28 cellular contexts compared by ENCODE assay signal in the genomic region with DNA sequence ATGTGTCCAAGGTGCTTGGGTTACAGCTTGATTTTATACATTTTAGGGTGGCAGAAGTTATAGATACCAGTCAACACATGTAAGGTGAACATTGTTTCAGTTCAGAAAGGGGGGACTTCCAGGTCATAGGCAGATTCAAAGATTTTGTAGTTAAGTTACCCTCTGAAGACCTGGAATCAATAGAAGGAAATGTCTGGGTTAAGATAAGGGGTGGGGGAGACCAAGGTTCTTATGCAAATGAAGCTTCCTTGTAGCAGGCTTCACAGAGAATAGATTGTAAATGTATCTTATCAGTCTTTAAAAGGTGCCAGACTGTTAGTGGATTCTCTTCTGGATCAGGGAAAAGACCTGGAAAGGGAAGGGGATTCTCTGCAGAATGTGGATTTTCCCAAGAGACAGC. TPM values are rescaled to one million over a fixed set of nuclear protein-coding genes. Genes with fewer than 3 reads are reported as not detected.
DNase-seq lines count a peak whose midpoint lies in the region; ATAC-seq, FAIRE-seq and TF ChIP-seq lines count a peak whose summit lies in the region.
"Had no signal": no experiment of that assay in that cellular context is flagged by ENCODE, and none has a peak within 500 bp of the region (broad histone marks: within the 10 kb centered on the region; RNA-seq: fewer than 3 reads in every experiment).

No MANE protein-coding gene starts in this region.

- no peak for DNase-seq in HepG2 (ENCODE audit: low spot score)
- no peak for DNase-seq in endothelial cell (ENCODE audit: low spot score)
- DNase-seq in T-helper 2 cell treated with Interferon-gamma antibody and Interleukin-4, amounts not matched to agents 5 μg/mL and 100 μg/mL, for 36 hours (ENCODE audit: low spot score) = no peak
- no peak for DNase-seq in NCI-H446 treated with DMSO at 0.1 percent for 48 hours (lab: John Stamatoyannopoulos, UW)
- DNase-seq: 8988T; activated CD4-positive, alpha-beta T cell treated with anti-CD3 and anti-CD28 coated beads, Interleukin-2, amount 50 U/mL, for 48 hours; activated CD8-positive, alpha-beta memory T cell treated with anti-CD3 and anti-CD28 coated beads, Interleukin-2, amount 50 U/mL, for 48 hours; activated effector memory CD4-positive, alpha-beta T cell treated with Interleukin-2 at 50 U/mL for 16 hours; activated naive CD8-positive, alpha-beta T cell treated with anti-CD3 and anti-CD28 coated beads, Interleukin-2, amount 10 ng/mL, durations not matched to agents 7 days and 5 days; CD4-positive, alpha-beta memory T cell; cerebellar nuclear complex; DMS153; islet precursor cell; lower lobe of right lung; NCI-H1092; NCI-H2081 treated with DMSO at 0.1 percent for 48 hours; NCI-H345; NCI-H774; psoas muscle; stimulated activated CD8-positive, alpha-beta memory T cell treated with anti-CD3 and anti-CD28 coated beads, Interleukin-4, amount 100 ng/mL, for 48 hours; stomach; T-helper 2 cell; tibial artery had no signal

- POLR2A ChIA-PET in HepG2 (lab: Yijun Ruan, JAX) = no interaction called here

- H3K4me3 ChIP-seq in liver (ENCODE audit: low read depth in 1 of 3, low read length in 3 of 3) = no peak overlapping the region
- no peak overlapping the region for H3K4me3 ChIP-seq in HepG2 (replicated peaks in 1 of 3; ENCODE audit: insufficient read depth in 1 of 3, low read depth in 2 of 3, low read length in 3 of 3)
- no peak overlapping the region for H3K4me3 ChIP-seq in mesodermal cell (ENCODE audit: extremely low read depth, insufficient read depth, low read length, poor library complexity, severe bottlenecking)
- no peak overlapping the region for H3K4me3 ChIP-seq in gastroesophageal sphincter
- H3K4me3 ChIP-seq: lower lobe of right lung, psoas muscle, stomach, tibial artery had no signal

- H4K20me1 ChIP-seq in HepG2 (ENCODE audit: insufficient read depth, low read length) = no peaks in the 10 kb centered on the region

- H3K9ac ChIP-seq in liver (ENCODE audit: low read depth in 1 of 2, low read length in 2 of 2) (no peak overlapping the region), HepG2 (ENCODE audit: insufficient read depth, low read depth, low read length) (no peak overlapping the region)
- H3K9ac ChIP-seq: SK-N-SH had no signal

- ATAC-seq in HepG2 = no peak
- ATAC-seq in gastroesophageal sphincter = no peak
- ATAC-seq in HG03439 (IDR thresholded peaks at IDR 0.05; ENCODE audit: unreplicated experiment) = no peak
- ATAC-seq: psoas muscle had no signal

- peak overlapping the region; percentile 33 for H3K4me3 Mint-ChIP-seq in endothelial cell (ENCODE audit: unreplicated experiment)
- H3K4me3 Mint-ChIP-seq in T-helper 2 cell treated with Interferon-gamma antibody and Interleukin-4, amounts not matched to agents 5 μg/mL and 100 μg/mL, for 36 hours = no peak overlapping the region
- H3K4me3 Mint-ChIP-seq: activated naive CD8-positive, alpha-beta T cell treated with anti-CD3 and anti-CD28 coated beads, Interleukin-2, amount 10 ng/mL, durations not matched to agents 7 days and 5 days; CD4-positive, alpha-beta memory T cell had no signal

- no TSS peak for BruUV-seq in HepG2 (replicated peaks; lab: Mats Ljungman, UMichigan)

- peaks cover 31% of the 10 kb centered on the region for H3K4me1 Mint-ChIP-seq in endothelial cell (ENCODE audit: unreplicated experiment)
- H3K4me1 Mint-ChIP-seq in T-helper 2 cell treated with Interferon-gamma antibody and Interleukin-4, amounts not matched to agents 5 μg/mL and 100 μg/mL, for 36 hours (ENCODE audit: low read depth) = no peaks in the 10 kb centered on the region

- H3K27ac ChIP-seq in liver (ENCODE audit: low read depth in 1 of 2, low read length in 2 of 2) (no peak overlapping the region), HepG2 (ENCODE audit: extremely low read length, insufficient read depth, low read length) (no peak overlapping the region), mesodermal cell (ENCODE audit: low read depth, low read length, severe bottlenecking) (peak overlapping the region; percentile 81), gastroesophageal sphincter (no peak overlapping the region)
- H3K27ac ChIP-seq: lower lobe of right lung, psoas muscle, stomach, tibial artery had no signal

- in situ Hi-C loops in HepG2 (cut with HindIII; ENCODE audit: extremely low pct_ligation_motif_present, low pct_unique_long_range_greater_than_20kb) = no loop called here

- H3K4me2 ChIP-seq in HepG2 (ENCODE audit: low read depth, low read length) = no peak overlapping the region
- H3K4me2 ChIP-seq: SK-N-SH had no signal

- intact Hi-C loops in HepG2 (cut with micrococcal nuclease; ENCODE audit: unreplicated experiment) = no loop called here

- H3K9me3 Mint-ChIP-seq in endothelial cell (ENCODE audit: unreplicated experiment) = no peaks in the 10 kb centered on the region
- H3K9me3 Mint-ChIP-seq in T-helper 2 cell treated with Interferon-gamma antibody and Interleukin-4, amounts not matched to agents 5 μg/mL and 100 μg/mL, for 36 hours = no peaks in the 10 kb centered on the region
- H3K9me3 Mint-ChIP-seq: activated naive CD8-positive, alpha-beta T cell treated with anti-CD3 and anti-CD28 coated beads, Interleukin-2, amount 10 ng/mL, durations not matched to agents 7 days and 5 days; CD4-positive, alpha-beta memory T cell had no signal

- TF ChIP-seq CTCF in liver (IDR thresholded peaks at IDR 0.05; ENCODE audit: low read depth, low read length, missing input control) = no peak
- no peak for TF ChIP-seq CTCF in HepG2 (CRISPR knock-in tag; IDR thresholded peaks at IDR 0.05)
- TF ChIP-seq CTCF in endothelial cell (IDR thresholded peaks at IDR 0.05; ENCODE audit: unreplicated experiment) = no peak
- no peak for TF ChIP-seq CTCF in gastroesophageal sphincter (IDR thresholded peaks at IDR 0.05)

- peaks cover 0 to 5% (median 0%) of the 10 kb centered on the region in 4 donors for H3K4me1 ChIP-seq in liver (ENCODE audit: control insufficient read depth in 4 of 4, insufficient read depth in 4 of 4, low read length in 3 of 4)
- H3K4me1 ChIP-seq in HepG2 (ENCODE audit: insufficient read depth, low read length) = no peaks in the 10 kb centered on the region
- peaks cover 12% of the 10 kb centered on the region for H3K4me1 ChIP-seq in mesodermal cell (ENCODE audit: control insufficient read depth, insufficient read depth, low read length, poor library complexity, severe bottlenecking)
- peaks cover 0 to 53% (median 0%) of the 10 kb centered on the region in 3 donors for H3K4me1 ChIP-seq in gastroesophageal sphincter

- H3K9me3 ChIP-seq in liver (ENCODE audit: control insufficient read depth in 4 of 4, low read length in 3 of 4) (no peaks in the 10 kb centered on the region), HepG2 (ENCODE audit: low read length) (no peaks in the 10 kb centered on the region), mesodermal cell (ENCODE audit: control insufficient read depth, low read length) (no peaks in the 10 kb centered on the region), gastroesophageal sphincter (no peaks in the 10 kb centered on the region)
- H3K9me3 ChIP-seq: lower lobe of right lung, psoas muscle, SK-N-SH, stomach, tibial artery had no signal

- peaks cover 3% of the 10 kb centered on the region for H3K27me3 Mint-ChIP-seq in endothelial cell (ENCODE audit: unreplicated experiment)
- H3K27me3 Mint-ChIP-seq in T-helper 2 cell treated with Interferon-gamma antibody and Interleukin-4, amounts not matched to agents 5 μg/mL and 100 μg/mL, for 36 hours (ENCODE audit: low read depth) = no peaks in the 10 kb centered on the region
- H3K27me3 Mint-ChIP-seq: activated naive CD8-positive, alpha-beta T cell treated with anti-CD3 and anti-CD28 coated beads, Interleukin-2, amount 10 ng/mL, durations not matched to agents 7 days and 5 days; CD4-positive, alpha-beta memory T cell had no signal

- no peak for FAIRE-seq in HepG2 (lab: Jason Lieb, UNC)

- CTCF ChIA-PET in HepG2 (lab: Yijun Ruan, JAX; ENCODE audit: low intra/inter-chr PET ratio, low total read pairs) = no interaction called here

- no peak for TF ChIP-seq RAD21 in liver (IDR thresholded peaks at IDR 0.05)
- TF ChIP-seq RAD21 in HepG2 (CRISPR knock-in tag; IDR thresholded peaks at IDR 0.05) = no peak

- TF ChIP-seq POLR2A in HepG2 (IDR thresholded peaks at IDR 0.05; ENCODE audit: insufficient read depth in 1 of 2, low read depth in 2 of 2, low read length in 2 of 2) = no peak
- no peak for TF ChIP-seq POLR2A in gastroesophageal sphincter (IDR thresholded peaks at IDR 0.05)

- no peaks in the 10 kb centered on the region for H3K27me3 ChIP-seq in liver (ENCODE audit: control insufficient read depth in 4 of 4, insufficient read depth in 4 of 4, low read length in 3 of 4)
- H3K27me3 ChIP-seq in HepG2 (ENCODE audit: control insufficient read depth in 1 of 2, insufficient read depth in 2 of 2, low read length in 2 of 2) = no peaks in the 10 kb centered on the region
- no peaks in the 10 kb centered on the region for H3K27me3 ChIP-seq in gastroesophageal sphincter
- H3K27me3 ChIP-seq: stomach, tibial artery had no signal

- peak overlapping the region; percentile 87 for H3K27ac Mint-ChIP-seq in endothelial cell (ENCODE audit: unreplicated experiment)
- H3K27ac Mint-ChIP-seq in T-helper 2 cell treated with Interferon-gamma antibody and Interleukin-4, amounts not matched to agents 5 μg/mL and 100 μg/mL, for 36 hours = no peak overlapping the region
- H3K27ac Mint-ChIP-seq: activated naive CD8-positive, alpha-beta T cell treated with anti-CD3 and anti-CD28 coated beads, Interleukin-2, amount 10 ng/mL, durations not matched to agents 7 days and 5 days; CD4-positive, alpha-beta memory T cell had no signal

- H2AFZ ChIP-seq in HepG2 (ENCODE audit: low read length) = no peak overlapping the region

- no peaks in the 10 kb centered on the region for H3K79me2 ChIP-seq in HepG2 (ENCODE audit: insufficient read depth, low read length)

- no peaks in the 10 kb centered on the region for H3K36me3 ChIP-seq in liver (ENCODE audit: control insufficient read depth in 4 of 4, insufficient read depth in 3 of 4, low read depth in 1 of 4, low read length in 3 of 4)
- no peaks in the 10 kb centered on the region for H3K36me3 ChIP-seq in HepG2 (replicated peaks in 1 of 2; ENCODE audit: control insufficient read depth in 1 of 2, insufficient read depth in 2 of 2, low read length in 2 of 2)
- H3K36me3 ChIP-seq in mesodermal cell (ENCODE audit: control insufficient read depth, insufficient read depth, low read length) = peaks cover 43% of the 10 kb centered on the region
- no peaks in the 10 kb centered on the region for H3K36me3 ChIP-seq in gastroesophageal sphincter
- H3K36me3 ChIP-seq: lower lobe of right lung, stomach, tibial artery had no signal

- H3K36me3 Mint-ChIP-seq in endothelial cell (ENCODE audit: low read depth, unreplicated experiment) = peaks cover 7% of the 10 kb centered on the region
- no peaks in the 10 kb centered on the region for H3K36me3 Mint-ChIP-seq in T-helper 2 cell treated with Interferon-gamma antibody and Interleukin-4, amounts not matched to agents 5 μg/mL and 100 μg/mL, for 36 hours (ENCODE audit: low read depth)

- TF ChIP-seq EP300 in HepG2 (IDR thresholded peaks at IDR 0.05; ENCODE audit: low read depth in 2 of 2, low read length in 2 of 2) (no peak), HepG2 (CRISPR knock-in tag; IDR thresholded peaks at IDR 0.05; ENCODE audit: borderline replicate concordance) (no peak), gastroesophageal sphincter (IDR thresholded peaks at IDR 0.05) (no peak)

RNA-seq across cellular contexts. Expression of a gene that starts 42.4 kb away (rescaled TPM):
- total RNA-seq in liver (10 to 100 TPM in 1 of 2 donors, 1 to 10 TPM in 1; 9.9 to 16.2 TPM), HepG2 (2016; rRNA removed; fragmentation: Illumina TruSeq; extraction: Trizol) (5.5 and 7.4 TPM in 2 replicates), endothelial cell (ENCODE audit: unreplicated experiment) (88.9 TPM), gastroesophageal sphincter (10 to 100 TPM; 53.4 to 86.9 (median 70.0) TPM)
- polyA plus RNA-seq in liver (1 to 10 TPM; 4.3 to 5.5 TPM), HepG2 (2011; rRNA removed) (9.9 and 10.3 TPM in 2 replicates)
- 13.2 and 14.1 TPM in 2 replicates for total RNA-seq in HepG2 (2016; cell fraction: cytosol; rRNA removed; fragmentation: Illumina TruSeq; extraction: Trizol; ENCODE audit: low read depth)
- 5.4 and 6.0 TPM in 2 replicates for total RNA-seq in HepG2 (2016; cell fraction: insoluble cytoplasmic fraction; rRNA removed; fragmentation: Illumina TruSeq; extraction: Trizol)
- total RNA-seq in HepG2 (2016; cell fraction: membrane; rRNA removed; fragmentation: Illumina TruSeq; extraction: Trizol) = 5.9 and 6.9 TPM in 2 replicates
- total RNA-seq in HepG2 (2016; cell fraction: nucleus; rRNA removed; fragmentation: Illumina TruSeq; extraction: Trizol) = 8.1 and 8.5 TPM in 2 replicates
- 5.9 and 9.5 TPM in 2 replicates for polyA plus RNA-seq in HepG2 (2011; cell fraction: cytosol; rRNA removed)
- 4.3 and 4.8 TPM in 2 replicates for polyA plus RNA-seq in HepG2 (2011; cell fraction: nucleus; rRNA removed)
- polyA plus RNA-seq in HepG2 (2012) = 7.1 and 8.8 TPM in 2 replicates
- 0.36 and 0.44 TPM in 2 replicates for polyA plus RNA-seq in HepG2 (2016; cell fraction: cytosol; fragmentation: Illumina TruSeq; extraction: Trizol; ENCODE audit: low read depth)
- 8.8 and 9.2 TPM in 2 replicates for polyA plus RNA-seq in HepG2 (2016; cell fraction: insoluble cytoplasmic fraction; fragmentation: Illumina TruSeq; extraction: Trizol; ENCODE audit: low read depth)
- polyA plus RNA-seq in HepG2 (2016; cell fraction: membrane; fragmentation: Illumina TruSeq; extraction: Trizol; ENCODE audit: low read depth) = 2.0 and 2.2 TPM in 2 replicates
- 10.9 and 11.7 TPM in 2 replicates for polyA plus RNA-seq in HepG2 (2016; cell fraction: nucleus; fragmentation: Illumina TruSeq; extraction: Trizol; ENCODE audit: insufficient read depth, low read depth)
- 15.2 and 16.0 TPM in 2 replicates for polyA minus RNA-seq in HepG2 (2011; rRNA and poly(A)+ RNA removed; ENCODE audit: low replicate concordance)
- 21.4 and 27.0 TPM in 2 replicates for polyA minus RNA-seq in HepG2 (2011; cell fraction: cytosol; rRNA and poly(A)+ RNA removed)
- polyA minus RNA-seq in HepG2 (2011; cell fraction: nucleus; rRNA and poly(A)+ RNA removed) = 16.5 and 23.7 TPM in 2 replicates
- polyA plus RNA-seq in mesodermal cell (2013, experiment 1 of 2) = 43.2 TPM
- 35.9 TPM for polyA plus RNA-seq in mesodermal cell (2013, experiment 2 of 2)
